In the genomic region with DNA sequence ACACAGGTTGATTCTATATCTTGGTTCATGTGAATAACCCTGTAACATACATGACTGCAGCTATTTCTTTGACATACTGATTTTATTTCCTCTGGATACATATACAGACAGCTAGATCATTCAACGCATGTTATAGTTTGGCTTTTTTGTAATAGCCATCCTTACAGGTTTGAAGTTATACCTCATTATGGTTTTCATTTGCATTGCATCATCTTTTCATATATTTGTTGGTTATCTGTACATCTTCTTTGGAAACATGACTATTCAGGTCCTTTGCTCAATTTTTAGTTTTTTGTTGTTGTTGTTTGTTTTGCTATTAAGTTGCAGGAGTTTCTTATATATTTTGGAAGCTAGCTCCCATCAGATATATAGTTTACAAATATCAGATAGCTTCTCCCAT, we compare ENCODE assay signal across 35 cellular contexts.
"Had no signal": no experiment of that assay in that cellular context is flagged by ENCODE, and none has a peak within 500 bp of the region (broad histone marks: within the 10 kb centered on the region; RNA-seq: fewer than 3 reads in every experiment).

No MANE protein-coding gene starts in this region.

- H3K27me3 ChIP-seq: MG63 had no signal

- DNase-seq: Karpas-422, Kasumi-1, MG63, MM.1S, MV-4-11, NCI-H1048, NCI-H1092, NCI-H1092 treated with DMSO at 0.1 percent for 48 hours, NCI-H1105, NCI-H1105 treated with DMSO at 0.1 percent for 48 hours, NCI-H1417, NCI-H1417 treated with DMSO at 0.1 percent for 48 hours, NCI-H1436, NCI-H1436 treated with DMSO at 0.1 percent for 48 hours, NCI-H146, NCI-H1694, NCI-H1694 treated with DMSO at 0.1 percent for 48 hours, NCI-H187, NCI-H187 treated with DMSO at 0.1 percent for 48 hours, NCI-H1930, NCI-H2029, NCI-H2029 treated with DMSO at 0.1 percent for 48 hours, NCI-H2081, NCI-H2081 treated with DMSO at 0.1 percent for 48 hours, NCI-H2107, NCI-H2171, NCI-H2171 treated with DMSO at 0.1 percent for 48 hours, NCI-H2227 treated with DMSO at 0.1 percent for 48 hours, NCI-H226, NCI-H345, NCI-H446, NCI-H446 treated with DMSO at 0.1 percent for 48 hours, NCI-H510A, NCI-H510A treated with DMSO at 0.1 percent for 48 hours, NCI-H524 had no signal

- H3K36me3 ChIP-seq: MG63 had no signal

- H3K9me3 ChIP-seq: MG63 had no signal

- H3K4me3 ChIP-seq: MG63 had no signal
